In genomic region chr13:99039718-99040280, GRCh38 we compare ENCODE assay signal across 18 cellular contexts.
"Had no signal": no experiment of that assay in that cellular context is flagged by ENCODE, and none has a peak within 500 bp of the region (broad histone marks: within the 10 kb centered on the region; RNA-seq: fewer than 3 reads in every experiment).

No MANE protein-coding gene starts in this region.

- H3K4me1 ChIP-seq: gastrocnemius medialis had no signal

- H3K36me3 Mint-ChIP-seq: natural killer cell had no signal

- H3K9me3 ChIP-seq: gastrocnemius medialis had no signal

- H3K27me3 ChIP-seq: gastrocnemius medialis had no signal

- FAIRE-seq: colon, islet of Langerhans, small intestine had no signal

- H3K36me3 ChIP-seq: gastrocnemius medialis had no signal

- ATAC-seq: gastrocnemius medialis, heart right ventricle, left lobe of liver, natural killer cell, right cardiac atrium had no signal

- H3K4me3 Mint-ChIP-seq: dendritic cell treated with granulocyte-macrophage colony-stimulating factor and Interleukin-4, amounts not matched to agents 40 ng/mL and 50 ng/mL, for 4 days; natural killer cell; neural crest cell had no signal

- DNase-seq: erythroblast; gastrocnemius medialis; heart right ventricle; hypothalamus; kidney glomerular epithelial cell; mammary epithelial cell; natural killer cell; posterior cingulate gyrus; right cardiac atrium; small intestine; stimulated activated CD4-positive, alpha-beta T cell treated with anti-CD3 and anti-CD28 coated beads, Interleukin-2, amount 100 ng/mL, for 48 hours; stimulated activated naive CD4-positive, alpha-beta T cell treated with Interleukin-2 at 50 U/mL for 16 hours; trophoblast cell had no signal

- H3K27ac ChIP-seq: gastrocnemius medialis, heart right ventricle had no signal

- H3K4me1 Mint-ChIP-seq: neural crest cell had no signal

- H3K9me3 Mint-ChIP-seq: dendritic cell treated with granulocyte-macrophage colony-stimulating factor and Interleukin-4, amounts not matched to agents 40 ng/mL and 50 ng/mL, for 4 days; natural killer cell; neural crest cell had no signal

- H3K4me3 ChIP-seq: gastrocnemius medialis, heart right ventricle had no signal

- H3K27ac Mint-ChIP-seq: dendritic cell treated with granulocyte-macrophage colony-stimulating factor and Interleukin-4, amounts not matched to agents 40 ng/mL and 50 ng/mL, for 4 days; natural killer cell had no signal
